In genomic region chr7:27693794-27694193, GRCh38 we compare ENCODE assay signal across 1 cellular context.
TF ChIP-seq lines count a peak whose summit lies in the region.

No MANE protein-coding gene starts in this region.

TF ChIP-seq in HepG2, 621 proteins besides CTCF, POLR2A, EP300 and RAD21 (continued from another document and continues in another):
- TF ChIP-seq ARID5B (CRISPR knock-in tag; IDR thresholded peaks at IDR 0.05): peak; percentile 94
- TF ChIP-seq ZNF562 (CRISPR knock-in tag; IDR thresholded peaks at IDR 0.05; ENCODE audit: borderline replicate concordance): no peak
- no peak for TF ChIP-seq RNF2 (conservative IDR thresholded peaks at IDR 0.05; ENCODE audit: low read depth)
- peak; percentile 41; the same call in 1 of the 2 replicates for TF ChIP-seq ZNF124 (CRISPR knock-in tag; IDR thresholded peaks at IDR 0.05)
- no peak for TF ChIP-seq DRAP1 (CRISPR knock-in tag; IDR thresholded peaks at IDR 0.05)
- no peak for TF ChIP-seq ZNF556 (CRISPR knock-in tag; IDR thresholded peaks at IDR 0.05; ENCODE audit: borderline replicate concordance)
- peak; percentile 97 for TF ChIP-seq HOXA5 (CRISPR knock-in tag; IDR thresholded peaks at IDR 0.05)
- TF ChIP-seq ZKSCAN8 (CRISPR knock-in tag; IDR thresholded peaks at IDR 0.05; ENCODE audit: borderline replicate concordance): peak; percentile 34; the same call in 1 of the 2 replicates
- TF ChIP-seq ZNF775 (CRISPR knock-in tag; IDR thresholded peaks at IDR 0.05; ENCODE audit: borderline replicate concordance): no peak
- TF ChIP-seq RXRA (CRISPR knock-in tag; IDR thresholded peaks at IDR 0.05): peak; percentile 89; the same call in 1 of the 2 replicates
- 0 out of 2 replicates have a peak, but pooled peaks have one; percentile 63 for TF ChIP-seq ZBTB25 (CRISPR knock-in tag; IDR thresholded peaks at IDR 0.05)
- no peak for TF ChIP-seq SNAPC4 (CRISPR knock-in tag; IDR thresholded peaks at IDR 0.05)
- no peak for TF ChIP-seq LRRFIP1 (CRISPR knock-in tag; conservative IDR thresholded peaks at IDR 0.05)
- TF ChIP-seq ZNF790 (CRISPR knock-in tag; IDR thresholded peaks at IDR 0.05; ENCODE audit: borderline replicate concordance): no peak
- no peak for TF ChIP-seq ZNF619 (CRISPR knock-in tag; IDR thresholded peaks at IDR 0.05)
- TF ChIP-seq GATA4 (IDR thresholded peaks at IDR 0.05; ENCODE audit: borderline replicate concordance, low read depth): no peak
- TF ChIP-seq THAP7 (CRISPR knock-in tag; IDR thresholded peaks at IDR 0.05): no peak
- TF ChIP-seq TEAD2 (CRISPR knock-in tag; IDR thresholded peaks at IDR 0.05): no peak
- no peak for TF ChIP-seq MATR3 (CRISPR knock-in tag; IDR thresholded peaks at IDR 0.05)
- TF ChIP-seq NKX3-1 (CRISPR knock-in tag; IDR thresholded peaks at IDR 0.05): no peak
- no peak for TF ChIP-seq TRIM22 (IDR thresholded peaks at IDR 0.05)
- TF ChIP-seq ZNF430 (CRISPR knock-in tag; IDR thresholded peaks at IDR 0.05): no peak
- TF ChIP-seq STAG1 (CRISPR knock-in tag; IDR thresholded peaks at IDR 0.05): no peak; the same call in 1 of the 2 replicates
- no peak for TF ChIP-seq ZNF260 (CRISPR knock-in tag; IDR thresholded peaks at IDR 0.05; ENCODE audit: borderline replicate concordance, low read depth)
- no peak for TF ChIP-seq RBFOX2 (IDR thresholded peaks at IDR 0.05; ENCODE audit: low read depth, low read length)
- no peak for TF ChIP-seq NFIC (IDR thresholded peaks at IDR 0.05; ENCODE audit: low read length)
- TF ChIP-seq SRF (IDR thresholded peaks at IDR 0.05; ENCODE audit: low read depth, low read length): no peak
- no peak for TF ChIP-seq ZNF878 (CRISPR knock-in tag; IDR thresholded peaks at IDR 0.05)
- no peak for TF ChIP-seq NFE2L2 (IDR thresholded peaks at IDR 0.05; ENCODE audit: low read length)
- peak; percentile 97 for TF ChIP-seq THRA (CRISPR knock-in tag; IDR thresholded peaks at IDR 0.05; ENCODE audit: borderline replicate concordance)
- TF ChIP-seq CCDC6 (CRISPR knock-in tag; IDR thresholded peaks at IDR 0.05): no peak
- TF ChIP-seq HNF4A (CRISPR knock-in tag; IDR thresholded peaks at IDR 0.05): peak; percentile 57; the same call in 1 of the 2 replicates
- peak; percentile 71; the same call in 1 of the 2 replicates for TF ChIP-seq HMGXB3 (CRISPR knock-in tag; IDR thresholded peaks at IDR 0.05; ENCODE audit: borderline replicate concordance)
- TF ChIP-seq TCF7 (IDR thresholded peaks at IDR 0.05; ENCODE audit: low read depth): peak; percentile 38
